In genomic region chr16:70250748-70251650, GRCh38 we compare ENCODE assay signal across 8 cellular contexts. TPM values are rescaled to one million over a fixed set of nuclear protein-coding genes. Genes with fewer than 3 reads are reported as not detected.
A peak's percentile ranks its signal among the peaks of the same experiment; 100 is the strongest.
DNase-seq lines count a peak whose midpoint lies in the region; ATAC-seq and TF ChIP-seq lines count a peak whose summit lies in the region.

No MANE protein-coding gene starts in this region.

- H3K9ac ChIP-seq in HUES48 (ENCODE audit: low read depth, low read length) = peak overlapping the region; percentile 98

- H3K27ac Mint-ChIP-seq in WTC11 = no peak overlapping the region
- H3K27ac Mint-ChIP-seq in effector memory CD8-positive, alpha-beta T cell = peak overlapping the region; percentile 91 to 95

- WGBS in mesodermal cell (ENCODE audit: insufficient coverage in 2 of 2), 2 experiments = 0 to 1% methylated on average over 61 to 72 of the region's 97 CpGs

- CTCF ChIA-PET in WTC11 (lab: Charles Lee) = interaction anchor here (1.0 to 3.2 kb wide), 10 partner anchors 9 to 445 kb away, joined by 3 to 26 read pairs (median 6); partner anchors contain the start of gene AARS1

- peak overlapping the region; percentile 77 for H3K4me3 Mint-ChIP-seq in WTC11
- peak overlapping the region; percentile 84 to 88 for H3K4me3 Mint-ChIP-seq in effector memory CD8-positive, alpha-beta T cell

- peak; percentile 27 for DNase-seq in G401 (ENCODE audit: low spot score)
- peak; percentile 57 for DNase-seq in WTC11 (ENCODE audit: low spot score)
- DNase-seq in effector memory CD8-positive, alpha-beta T cell = no peak
- DNase-seq in substantia nigra (lab: John Stamatoyannopoulos, UW) = peak in 9 of 49 donors; percentile 8 to 51 (median 38)
- DNase-seq in medulla oblongata (ENCODE audit: extremely low spot score) = no peak

- peaks cover 34% of the 10 kb centered on the region for H3K36me3 Mint-ChIP-seq in WTC11
- peaks cover 42% of the 10 kb centered on the region for H3K36me3 Mint-ChIP-seq in effector memory CD8-positive, alpha-beta T cell (ENCODE audit: insufficient read depth)

- H3K27ac ChIP-seq in HUES48 (ENCODE audit: low read depth, low read length) (peak overlapping the region; percentile 98), mesodermal cell (ENCODE audit: low read depth, low read length, severe bottlenecking) (peak overlapping the region; percentile 57), substantia nigra (ENCODE audit: low read depth, low read length, poor library complexity, severe bottlenecking) (peak overlapping the region; percentile 26)

- POLR2A ChIA-PET in WTC11 (lab: Charles Lee) = interaction anchor here (0.6 to 1.8 kb wide), 7 partner anchors 29 to 131 kb away, joined by 3 to 9 read pairs (median 3); partner anchors contain the start of gene AARS1

- H3K4me1 ChIP-seq in HUES48 (ENCODE audit: control insufficient read depth, insufficient read depth, low read length) (0 out of 2 replicates have a peak, but pooled peaks cover 3% of the 10 kb centered on the region), mesodermal cell (ENCODE audit: control insufficient read depth, insufficient read depth, low read length, poor library complexity, severe bottlenecking) (peaks cover 4% of the 10 kb centered on the region)

- H3K9me3 ChIP-seq in HUES48 (ENCODE audit: control insufficient read depth, insufficient read depth, low read length) = no peaks in the 10 kb centered on the region
- H3K9me3 ChIP-seq in mesodermal cell (ENCODE audit: control insufficient read depth, low read length) = no peaks in the 10 kb centered on the region

- in situ Hi-C loops in G401 (cut with HindIII; ENCODE audit: low sequenced_read_pairs) = no loop called here

- H3K27me3 ChIP-seq in HUES48 (ENCODE audit: control insufficient read depth, insufficient read depth, low read length) = no peaks in the 10 kb centered on the region

- ATAC-seq in GM21526 (IDR thresholded peaks at IDR 0.05; ENCODE audit: low FRiP score, unreplicated experiment) (peak; percentile 38), WTC11 (peak; percentile 16)
- peak; percentile 60 for ATAC-seq in effector memory CD8-positive, alpha-beta T cell (replicated peaks)

- no peaks in the 10 kb centered on the region; the same call in 1 of the 2 replicates for H3K27me3 Mint-ChIP-seq in WTC11 (ENCODE audit: low read depth)
- H3K27me3 Mint-ChIP-seq in effector memory CD8-positive, alpha-beta T cell = no peaks in the 10 kb centered on the region

- no peaks in the 10 kb centered on the region for H3K9me3 Mint-ChIP-seq in WTC11
- H3K9me3 Mint-ChIP-seq in effector memory CD8-positive, alpha-beta T cell = no peaks in the 10 kb centered on the region

- H3K36me3 ChIP-seq in HUES48 (ENCODE audit: control insufficient read depth, insufficient read depth, low read length) = peaks cover 44% of the 10 kb centered on the region
- H3K36me3 ChIP-seq in mesodermal cell (ENCODE audit: control insufficient read depth, insufficient read depth, low read length) = peaks cover 47% of the 10 kb centered on the region

- H3K4me1 Mint-ChIP-seq in WTC11 = peaks cover 6% of the 10 kb centered on the region
- peaks cover 9 to 11% of the 10 kb centered on the region in 2 donors for H3K4me1 Mint-ChIP-seq in effector memory CD8-positive, alpha-beta T cell (ENCODE audit: low read depth in 2 of 2)

- H3K4me3 ChIP-seq in HUES48 (ENCODE audit: low read depth, low read length) = peak overlapping the region; percentile 85
- peak overlapping the region; percentile 59 for H3K4me3 ChIP-seq in mesodermal cell (ENCODE audit: extremely low read depth, insufficient read depth, low read length, poor library complexity, severe bottlenecking)

- no peak for TF ChIP-seq CTCF in WTC11 (IDR thresholded peaks at IDR 0.05)

TF ChIP-seq in WTC11, 78 proteins besides CTCF, POLR2A, EP300 and RAD21 (continues in another document):
- TF ChIP-seq MAX (CRISPR knock-in tag; IDR thresholded peaks at IDR 0.05) (peak; percentile 54; the same call in 1 of the 2 replicates), FOXP1 (CRISPR knock-in tag; IDR thresholded peaks at IDR 0.05; ENCODE audit: borderline replicate concordance) (peak; percentile 85), AFF4 (CRISPR knock-in tag; IDR thresholded peaks at IDR 0.05; ENCODE audit: borderline replicate concordance) (no peak), E2F1 (CRISPR knock-in tag; IDR thresholded peaks at IDR 0.05) (no peak), ZNF423 (CRISPR knock-in tag; IDR thresholded peaks at IDR 0.05) (peak; percentile 28; the same call in 1 of the 2 replicates), HMGXB4 (CRISPR knock-in tag; IDR thresholded peaks at IDR 0.05) (peak; percentile 28), OVOL2 (CRISPR knock-in tag; IDR thresholded peaks at IDR 0.05; ENCODE audit: borderline replicate concordance) (no peak), IRF2 (CRISPR knock-in tag; IDR thresholded peaks at IDR 0.05; ENCODE audit: borderline replicate concordance, low read depth) (peak; percentile 72; the same call in 1 of the 2 replicates), IRF1 (CRISPR knock-in tag; IDR thresholded peaks at IDR 0.05) (no peak), GABPB1 (CRISPR knock-in tag; IDR thresholded peaks at IDR 0.05) (peak; percentile 53; the same call in 1 of the 2 replicates), RORB (CRISPR knock-in tag; IDR thresholded peaks at IDR 0.05) (no peak), ZNF219 (CRISPR knock-in tag; IDR thresholded peaks at IDR 0.05; ENCODE audit: borderline replicate concordance) (0 out of 2 replicates have a peak, but pooled peaks have one; percentile 50)

RNA-seq across cellular contexts. Expression of gene EXOSC6, which starts 0.7 kb away (rescaled TPM):
- total RNA-seq in G401 (2014; rRNA removed; shearing (Covaris generic)) = 29.6 and 37.5 TPM in 2 replicates
- total RNA-seq in WTC11 (2021) = 26.0 to 27.6 TPM (median 27.3 TPM) in 3 replicates
- 11.2 TPM for polyA plus RNA-seq in mesodermal cell (2013, experiment 1 of 2)
- 11.2 TPM for polyA plus RNA-seq in mesodermal cell (2013, experiment 2 of 2)

RNA-seq across cellular contexts. Expression of gene AARS1, which starts 38.3 kb away (rescaled TPM):
- total RNA-seq in G401 (2014; rRNA removed; shearing (Covaris generic)) = 73.5 and 95.4 TPM in 2 replicates
- total RNA-seq in WTC11 (2021) = 174 to 214 TPM (median 174 TPM) in 3 replicates
- polyA plus RNA-seq in mesodermal cell (2013, experiment 1 of 2) = 118 TPM
- polyA plus RNA-seq in mesodermal cell (2013, experiment 2 of 2) = 105 TPM

RNA-seq across cellular contexts. Expression of gene DDX19B, which starts 48.0 kb away (rescaled TPM):
- total RNA-seq in G401 (2014; rRNA removed; shearing (Covaris generic)) = 40.9 and 65.2 TPM in 2 replicates
- 34.3 to 38.4 TPM (median 36.1 TPM) in 3 replicates for total RNA-seq in WTC11 (2021)
- 46.7 TPM for polyA plus RNA-seq in mesodermal cell (2013, experiment 1 of 2)
- 37.5 TPM for polyA plus RNA-seq in mesodermal cell (2013, experiment 2 of 2)

Comparison
In these comparisons a context has a peak if more than half of its experiments do, and no peak if none do; other contexts are left out.
1. DNase-seq: peak in G401 (single experiment) and WTC11 (single experiment); none in effector memory CD8-positive, alpha-beta T cell (0 of 3) and medulla oblongata (single experiment).
2. H3K27ac ChIP-seq: peak in every context shown above with its lines; median percentile 98 in HUES48; 57 in mesodermal cell; 26 in substantia nigra.
3. Peak in every context shown above with its lines, with median percentiles within 50 percentile points of each other: ATAC-seq.